12 cellular contexts compared by ENCODE assay signal in genomic region chr10:59363446-59363958, GRCh38. TPM values are rescaled to one million over a fixed set of nuclear protein-coding genes. Genes with fewer than 3 reads are reported as not detected.
DNase-seq lines count a peak whose midpoint lies in the region; ATAC-seq and TF ChIP-seq lines count a peak whose summit lies in the region.
"Had no signal": no experiment of that assay in that cellular context is flagged by ENCODE, and none has a peak within 500 bp of the region (broad histone marks: within the 10 kb centered on the region; RNA-seq: fewer than 3 reads in every experiment).

No MANE protein-coding gene starts in this region.

- H3K9ac ChIP-seq in PC-3 (ENCODE audit: low read length) (no peak overlapping the region), endodermal cell (ENCODE audit: extremely low read depth, low read length, poor library complexity, severe bottlenecking) (no peak overlapping the region)

- H3K36me3 ChIP-seq in PC-3 (ENCODE audit: low read depth, low read length) (no peaks in the 10 kb centered on the region), endodermal cell (ENCODE audit: control insufficient read depth, insufficient read depth, low read length) (no peaks in the 10 kb centered on the region), osteoblast (ENCODE audit: insufficient read depth, low read length) (no peaks in the 10 kb centered on the region), thyroid gland (no peaks in the 10 kb centered on the region)

- no peak overlapping the region for H3K27ac Mint-ChIP-seq in endodermal cell
- H3K27ac Mint-ChIP-seq: activated CD4-positive, alpha-beta memory T cell treated with anti-CD3 and anti-CD28 coated beads for 36 hours; CD8-positive, alpha-beta memory T cell had no signal

- peaks cover 19% of the 10 kb centered on the region for H3K27me3 ChIP-seq in PC-3 (ENCODE audit: low read length)
- H3K27me3 ChIP-seq in endodermal cell (ENCODE audit: control insufficient read depth, insufficient read depth, low read length, poor library complexity, severe bottlenecking), result peaks cover 7% of the 10 kb centered on the region
- no peaks in the 10 kb centered on the region for H3K27me3 ChIP-seq in osteoblast (ENCODE audit: insufficient read depth, low read length)
- H3K27me3 ChIP-seq in thyroid gland, result no peaks in the 10 kb centered on the region

- H3K27ac ChIP-seq in PC-3 (ENCODE audit: low read length) (no peak overlapping the region), endodermal cell (ENCODE audit: low read depth, low read length) (no peak overlapping the region), osteoblast (ENCODE audit: low read depth, low read length) (no peak overlapping the region), thyroid gland (peak overlapping the region in 2 of 3 donors; percentile 73 to 88)

- POLR2A ChIA-PET in PC-3 (lab: Charles Lee; ENCODE audit: unreplicated experiment), result no interaction called here

- no peaks in the 10 kb centered on the region for H3K9me3 Mint-ChIP-seq in endodermal cell
- H3K9me3 Mint-ChIP-seq: activated CD4-positive, alpha-beta memory T cell treated with anti-CD3 and anti-CD28 coated beads for 36 hours had no signal

- H3K4me1 ChIP-seq in PC-3 (ENCODE audit: insufficient read depth, low read length), result peaks cover 11% of the 10 kb centered on the region
- peaks cover 3% of the 10 kb centered on the region for H3K4me1 ChIP-seq in endodermal cell (ENCODE audit: control insufficient read depth, insufficient read depth, low read length)
- peaks cover 10% of the 10 kb centered on the region for H3K4me1 ChIP-seq in osteoblast (ENCODE audit: insufficient read depth, low read length)
- peaks cover 14 to 22% of the 10 kb centered on the region in 2 donors for H3K4me1 ChIP-seq in thyroid gland

- TF ChIP-seq CTCF in PC-3 (conservative IDR thresholded peaks at IDR 0.05; ENCODE audit: low read depth, low read length) (no peak), endodermal cell (conservative IDR thresholded peaks at IDR 0.05) (no peak), osteoblast (IDR thresholded peaks at IDR 0.05; ENCODE audit: extremely low read depth, low read depth, low read length) (no peak), thyroid gland (IDR thresholded peaks at IDR 0.05) (no peak)

- CTCF ChIA-PET in PC-3 (lab: Charles Lee), result no interaction called here

- no peaks in the 10 kb centered on the region for H3K36me3 Mint-ChIP-seq in endodermal cell (ENCODE audit: low read depth)
- H3K36me3 Mint-ChIP-seq: activated CD4-positive, alpha-beta memory T cell treated with anti-CD3 and anti-CD28 coated beads for 36 hours; CD8-positive, alpha-beta memory T cell had no signal

- ATAC-seq in PC-3, result no peak
- ATAC-seq in HG03280 (IDR thresholded peaks at IDR 0.05; ENCODE audit: unreplicated experiment), result no peak

- H3K79me2 ChIP-seq in PC-3 (ENCODE audit: low read length), result no peaks in the 10 kb centered on the region
- H3K79me2 ChIP-seq in osteoblast (ENCODE audit: insufficient read depth, low read length), result no peaks in the 10 kb centered on the region

- peaks cover 14% of the 10 kb centered on the region for H3K4me1 Mint-ChIP-seq in endodermal cell

- H3K9me3 ChIP-seq in PC-3 (ENCODE audit: low read length) (no peaks in the 10 kb centered on the region), endodermal cell (ENCODE audit: control insufficient read depth, low read length) (no peaks in the 10 kb centered on the region), osteoblast (ENCODE audit: low read depth, low read length) (no peaks in the 10 kb centered on the region), thyroid gland (no peaks in the 10 kb centered on the region)

- H3F3A ChIP-seq in PC-3 (ENCODE audit: low read length, unreplicated experiment), result no peaks in the 10 kb centered on the region

- WGBS in endodermal cell (ENCODE audit: insufficient coverage in 1 of 2, insufficient read length in 1 of 2), 2 experiments, result 92 to 100% methylated on average over 1 to 3 of the region's 3 CpGs
- 86 to 90% methylated on average over 3 of the region's 3 CpGs for WGBS in thyroid gland, 2 donors

- intact Hi-C loops in PC-3 (cut with micrococcal nuclease), result loop anchor here (5.0 kb wide), 1 partner anchor 121 kb away; no protein-coding TSS in a partner anchor
- intact Hi-C loops in thyroid gland (cut with DNase I), result no loop called here

- no TSS peak for BruUV-seq in PC-3 (replicated peaks; lab: Mats Ljungman, UMichigan)

- H4K20me1 ChIP-seq in PC-3 (ENCODE audit: low read length) (no peaks in the 10 kb centered on the region), osteoblast (ENCODE audit: insufficient read depth, low read length) (no peaks in the 10 kb centered on the region)

- H3K27me3 Mint-ChIP-seq in endodermal cell (ENCODE audit: insufficient read depth), result peaks cover 24% of the 10 kb centered on the region

- peak overlapping the region; percentile 89 for H3K4me2 ChIP-seq in PC-3 (ENCODE audit: low read length)
- peak overlapping the region; percentile 96 for H3K4me2 ChIP-seq in osteoblast (ENCODE audit: insufficient read depth, low read length)

- no peaks in the 10 kb centered on the region for H3K9me2 ChIP-seq in PC-3 (replicated peaks; ENCODE audit: low read length)

- H2AFZ ChIP-seq in PC-3 (ENCODE audit: low read length), result peak overlapping the region; percentile 83; the same call in 1 of the 2 replicates
- H2AFZ ChIP-seq in osteoblast (ENCODE audit: low read length), result no peak overlapping the region

- no peak for DNase-seq in PC-3
- DNase-seq in endodermal cell, result no peak
- no peak for DNase-seq in osteoblast (ENCODE audit: insufficient read length, low spot score, missing footprints)
- no peak for DNase-seq in thyroid gland
- no peak for DNase-seq in midbrain (lab: John Stamatoyannopoulos, UW)
- no peak for DNase-seq in GM19240 (ENCODE audit: insufficient read length, low spot score)
- DNase-seq: CD8-positive, alpha-beta memory T cell; effector CD4-positive, alpha-beta T cell; Kasumi-1 had no signal

- H3K4me3 Mint-ChIP-seq in endodermal cell, result peak overlapping the region; percentile 67
- H3K4me3 Mint-ChIP-seq: activated CD4-positive, alpha-beta memory T cell treated with anti-CD3 and anti-CD28 coated beads for 36 hours had no signal

- H3K4me3 ChIP-seq in PC-3 (ENCODE audit: low read length), result peak overlapping the region; percentile 66; the same call in 1 of the 2 replicates
- peak overlapping the region; percentile 83 for H3K4me3 ChIP-seq in endodermal cell (ENCODE audit: low read length)
- no peak overlapping the region for H3K4me3 ChIP-seq in osteoblast (ENCODE audit: insufficient read depth, low read length)
- H3K4me3 ChIP-seq in thyroid gland (replicated peaks in 1 of 3), result no peak overlapping the region

- TF ChIP-seq POLR2A in thyroid gland (IDR thresholded peaks at IDR 0.05), result no peak

RNA-seq across cellular contexts. Expression of gene FAM13C, which starts 1.2 kb away (rescaled TPM):
- 0.07 and 0.63 TPM in 2 replicates for total RNA-seq in PC-3 (2014; rRNA removed)
- total RNA-seq in endodermal cell, result 1 to 10 TPM; 2.5 to 3.7 TPM
- polyA plus RNA-seq in endodermal cell (2013, experiment 1 of 2), result 5.6 TPM
- polyA plus RNA-seq in endodermal cell (2013, experiment 2 of 2), result 5.8 TPM
- 6.2 and 6.5 TPM in 2 replicates for total RNA-seq in osteoblast
- 10 to 100 TPM; 11.3 to 16.5 (median 14.3) TPM for total RNA-seq in thyroid gland
- total RNA-seq: activated CD4-positive, alpha-beta memory T cell treated with anti-CD3 and anti-CD28 coated beads for 36 hours; CD8-positive, alpha-beta memory T cell; G401 had no signal
- polyA plus RNA-seq: CD8-positive, alpha-beta memory T cell had no signal

Comparison
In these comparisons a context has a peak if more than half of its experiments do, and no peak if none do; other contexts are left out.
1. H3K27ac ChIP-seq: peak in thyroid gland (2 of 3); none in PC-3 (single experiment), endodermal cell (single experiment) and osteoblast (single experiment).
2. H3K4me3 ChIP-seq: peak in PC-3 (single experiment) and endodermal cell (single experiment); none in osteoblast (single experiment) and thyroid gland (0 of 3).